ENCODE assay signal across 1 cellular context in the genomic region with DNA sequence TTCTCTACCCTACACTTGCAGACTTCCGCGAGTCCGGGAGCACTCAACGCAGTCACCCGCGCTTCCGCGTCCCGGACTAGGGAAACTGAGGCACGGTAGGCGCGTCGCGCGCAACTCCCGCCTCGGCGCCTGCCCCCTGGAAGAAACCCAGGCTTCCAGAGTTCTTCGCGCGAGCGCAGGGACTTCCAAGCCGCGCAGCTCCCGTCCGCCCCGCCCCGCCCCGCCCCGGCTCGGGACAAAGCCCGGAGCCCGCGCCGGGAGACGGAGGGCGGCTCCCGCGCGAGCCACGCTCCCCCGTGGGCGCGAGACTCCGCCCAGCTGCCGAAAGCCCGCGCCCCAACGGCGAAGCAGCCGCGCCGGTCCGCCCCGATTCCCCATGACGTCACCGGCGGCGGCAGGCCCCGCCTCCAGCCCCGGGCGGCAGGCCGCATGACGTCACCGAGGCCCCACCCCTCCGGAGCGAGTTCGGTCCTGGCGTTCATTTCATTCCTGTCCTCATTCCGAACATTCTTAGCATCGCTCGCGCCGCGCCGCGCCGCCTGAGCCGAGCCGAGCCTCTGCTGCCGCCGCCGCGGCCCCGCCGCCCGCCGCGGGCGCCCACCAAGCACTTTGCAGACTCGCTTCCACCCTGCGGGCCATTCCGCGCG.
TF ChIP-seq lines count a peak whose summit lies in the region.

Gene TEAD1, plus strand, starts transcription at position 498 of the 647 bp plus-strand sequence.

TF ChIP-seq in K562, 482 proteins besides CTCF, POLR2A, EP300 and RAD21 (continued from another document and continues in another):
- TF ChIP-seq BRF2 (IDR thresholded peaks at IDR 0.05; ENCODE audit: borderline replicate concordance, insufficient read depth, insufficient read length) (no peak), HMGXB4 (CRISPR knock-in tag; IDR thresholded peaks at IDR 0.05) (peak; percentile 61; the same call in 1 of the 2 replicates), CC2D1A (IDR thresholded peaks at IDR 0.05) (0 out of 2 replicates have a peak, but pooled peaks have one; percentile 6), GATAD2B (IDR thresholded peaks at IDR 0.05; ENCODE audit: borderline replicate concordance) (peak; percentile 100), ARID4B (CRISPR knock-in tag; IDR thresholded peaks at IDR 0.05) (peak; percentile 72; the same call in 1 of the 2 replicates), CREM (IDR thresholded peaks at IDR 0.05; ENCODE audit: low read depth) (peak; percentile 98), CREB3L1 (IDR thresholded peaks at IDR 0.05; ENCODE audit: borderline replicate concordance, low read depth) (peak; percentile 56), SMAD2 (IDR thresholded peaks at IDR 0.05; ENCODE audit: low read depth, low read length) (no peak), ZNF224 (CRISPR knock-in tag; IDR thresholded peaks at IDR 0.05) (no peak), RAD51 (IDR thresholded peaks at IDR 0.05; ENCODE audit: borderline replicate concordance, low read depth) (no peak), ZNF143 (CRISPR knock-in tag; IDR thresholded peaks at IDR 0.05) (no peak), POLR2H (tag; IDR thresholded peaks at IDR 0.05; ENCODE audit: low read depth) (peak; percentile 77), ZNF668 (CRISPR knock-in tag; IDR thresholded peaks at IDR 0.05) (no peak), ZBTB11 (CRISPR knock-in tag; IDR thresholded peaks at IDR 0.05) (0 out of 6 replicates have a peak, but pooled peaks of 1 of the 3 experiments have one; percentile 28), TCF3 (CRISPR knock-in tag; IDR thresholded peaks at IDR 0.05) (0 out of 2 replicates have a peak, but pooled peaks have one; percentile 5), SMARCB1 (IDR thresholded peaks at IDR 0.05; ENCODE audit: insufficient read length, low read depth) (no peak), LCOR (CRISPR knock-in tag; IDR thresholded peaks at IDR 0.05) (no peak), TFAM (CRISPR knock-in tag; conservative IDR thresholded peaks at IDR 0.05) (no peak), POLR3A (IDR thresholded peaks at IDR 0.05; ENCODE audit: borderline replicate concordance, extremely low read depth, insufficient read depth, insufficient read length) (no peak), JUND (IDR thresholded peaks at IDR 0.05; ENCODE audit: borderline replicate concordance, low read depth, low read length) (peak; percentile 98), JUND (tag; IDR thresholded peaks at IDR 0.05; ENCODE audit: borderline replicate concordance, low read depth, low read length) (peak; percentile 96; the same call in 2 of the 3 replicates), GABPB1 (CRISPR knock-in tag; IDR thresholded peaks at IDR 0.05) (peak; percentile 58; the same call in 1 of the 2 replicates), ATF1 (CRISPR knock-in tag; IDR thresholded peaks at IDR 0.05) (peak; percentile 78), ATF1 (tag; IDR thresholded peaks at IDR 0.05) (peak; percentile 99), PKNOX1 (IDR thresholded peaks at IDR 0.05) (no peak), ATF3 (IDR thresholded peaks at IDR 0.05) (peak; percentile 99), ATF3 (CRISPR knock-in tag; conservative IDR thresholded peaks at IDR 0.05) (peak; percentile 55; the same call in 1 of the 2 replicates), ZBTB12 (CRISPR knock-in tag; IDR thresholded peaks at IDR 0.05) (peak; percentile 95), RCOR1 (IDR thresholded peaks at IDR 0.05; ENCODE audit: borderline replicate concordance in 1 of 2, low read depth in 2 of 2, low read length in 2 of 2) (peak in 1 of 2 experiments; percentile 54; a peak in 1 of 4 replicates), XRCC3 (IDR thresholded peaks at IDR 0.05) (no peak), FOXP1 (CRISPR knock-in tag; IDR thresholded peaks at IDR 0.05) (peak; percentile 87), TBP (optimal IDR thresholded peaks at IDR 0.05; ENCODE audit: low read depth, low read length) (peak; percentile 81), NBN (IDR thresholded peaks at IDR 0.05; ENCODE audit: low read depth) (peak; percentile 90; the same call in 1 of the 2 replicates), OTX1 (CRISPR knock-in tag; IDR thresholded peaks at IDR 0.05) (no peak), RFX7 (CRISPR knock-in tag; IDR thresholded peaks at IDR 0.05) (no peak)
- TF ChIP-seq, protein P1, sequence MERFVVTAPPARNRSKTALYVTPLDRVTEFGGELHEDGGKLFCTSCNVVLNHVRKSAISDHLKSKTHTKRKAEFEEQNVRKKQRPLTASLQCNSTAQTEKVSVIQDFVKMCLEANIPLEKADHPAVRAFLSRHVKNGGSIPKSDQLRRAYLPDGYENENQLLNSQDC (CRISPR knock-in tag; IDR thresholded peaks at IDR 0.05), result peak; percentile 87
- TF ChIP-seq, protein P2, sequence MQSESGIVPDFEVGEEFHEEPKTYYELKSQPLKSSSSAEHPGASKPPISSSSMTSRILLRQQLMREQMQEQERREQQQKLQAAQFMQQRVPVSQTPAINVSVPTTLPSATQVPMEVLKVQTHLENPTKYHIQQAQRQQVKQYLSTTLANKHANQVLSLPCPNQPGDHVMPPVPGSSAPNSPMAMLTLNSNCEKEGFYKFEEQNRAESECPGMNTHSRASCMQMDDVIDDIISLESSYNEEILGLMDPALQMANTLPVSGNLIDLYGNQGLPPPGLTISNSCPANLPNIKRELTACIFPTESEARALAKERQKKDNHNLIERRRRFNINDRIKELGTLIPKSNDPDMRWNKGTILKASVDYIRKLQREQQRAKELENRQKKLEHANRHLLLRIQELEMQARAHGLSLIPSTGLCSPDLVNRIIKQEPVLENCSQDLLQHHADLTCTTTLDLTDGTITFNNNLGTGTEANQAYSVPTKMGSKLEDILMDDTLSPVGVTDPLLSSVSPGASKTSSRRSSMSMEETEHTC (IDR thresholded peaks at IDR 0.05), result no peak
- TF ChIP-seq, protein P3, sequence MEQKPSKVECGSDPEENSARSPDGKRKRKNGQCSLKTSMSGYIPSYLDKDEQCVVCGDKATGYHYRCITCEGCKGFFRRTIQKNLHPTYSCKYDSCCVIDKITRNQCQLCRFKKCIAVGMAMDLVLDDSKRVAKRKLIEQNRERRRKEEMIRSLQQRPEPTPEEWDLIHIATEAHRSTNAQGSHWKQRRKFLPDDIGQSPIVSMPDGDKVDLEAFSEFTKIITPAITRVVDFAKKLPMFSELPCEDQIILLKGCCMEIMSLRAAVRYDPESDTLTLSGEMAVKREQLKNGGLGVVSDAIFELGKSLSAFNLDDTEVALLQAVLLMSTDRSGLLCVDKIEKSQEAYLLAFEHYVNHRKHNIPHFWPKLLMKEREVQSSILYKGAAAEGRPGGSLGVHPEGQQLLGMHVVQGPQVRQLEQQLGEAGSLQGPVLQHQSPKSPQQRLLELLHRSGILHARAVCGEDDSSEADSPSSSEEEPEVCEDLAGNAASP (IDR thresholded peaks at IDR 0.05), result no peak
